ENCODE assay signal across 18 cellular contexts in the genomic region with DNA sequence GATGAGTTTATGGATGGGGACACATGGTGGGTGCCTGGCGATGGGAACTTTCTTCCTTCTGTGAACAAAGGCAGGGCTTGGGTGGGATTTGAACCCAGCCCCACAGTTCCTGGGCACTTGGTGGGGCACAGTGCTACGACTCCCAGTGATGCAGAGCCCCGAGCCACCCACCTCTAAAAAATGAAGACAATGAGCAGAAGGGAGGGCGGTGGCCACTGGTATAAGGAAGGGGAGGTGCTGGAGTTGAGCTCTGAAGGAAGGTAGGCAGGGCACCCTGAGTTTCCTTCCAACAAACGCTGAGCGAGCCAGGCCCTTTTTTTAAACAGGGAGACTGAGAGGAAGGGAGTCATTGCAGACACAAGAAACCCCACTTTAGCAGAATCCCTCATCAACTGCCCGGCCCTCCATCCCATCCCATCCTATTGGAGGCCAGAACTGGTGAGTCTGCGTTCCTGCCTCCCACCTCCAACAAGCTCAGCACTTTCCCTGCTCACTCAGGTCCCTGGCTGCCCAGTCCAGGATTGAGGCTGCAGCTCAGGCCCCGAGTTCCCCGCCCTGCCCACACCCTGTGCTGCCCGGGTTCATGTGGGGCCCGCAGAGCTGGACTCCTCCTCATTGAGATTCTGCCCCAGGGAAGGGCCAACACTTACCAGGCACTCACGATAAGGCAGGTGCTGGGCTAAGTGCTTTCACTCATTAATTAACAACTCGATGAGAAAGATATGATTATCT. TPM values are rescaled to one million over a fixed set of nuclear protein-coding genes. Genes with fewer than 3 reads are reported as not detected.
DNase-seq lines count a peak whose midpoint lies in the region; ATAC-seq, FAIRE-seq and TF ChIP-seq lines count a peak whose summit lies in the region.
"Had no signal": no experiment of that assay in that cellular context is flagged by ENCODE, and none has a peak within 500 bp of the region (broad histone marks: within the 10 kb centered on the region; RNA-seq: fewer than 3 reads in every experiment).

No MANE protein-coding gene starts in this region.

- H3K27me3 Mint-ChIP-seq in activated CD8-positive, alpha-beta T cell treated with anti-CD3 and anti-CD28 coated beads, Interleukin-2, amount 10 ng/mL, durations not matched to agents 7 days and 5 days (ENCODE audit: low read depth): no peaks in the 10 kb centered on the region

- H3K9ac ChIP-seq in BLaER1: no peak overlapping the region
- H3K9ac ChIP-seq in BLaER1 treated with 17β-estradiol and CSF1 and Interleukin-3, amounts not matched to agents 10 nM and 100 nM: peak overlapping the region in 1 of 11 experiments; percentile 20; a peak in 1 of 22 replicates
- H3K9ac ChIP-seq in kidney (ENCODE audit: low read length in 2 of 2): no peak overlapping the region

- H3K9me3 Mint-ChIP-seq in activated CD8-positive, alpha-beta T cell treated with anti-CD3 and anti-CD28 coated beads, Interleukin-2, amount 10 ng/mL, durations not matched to agents 7 days and 5 days (ENCODE audit: insufficient read depth): no peaks in the 10 kb centered on the region
- H3K9me3 Mint-ChIP-seq: CD8-positive, alpha-beta memory T cell had no signal

- no peak for FAIRE-seq in kidney (lab: Jason Lieb, UNC)
- FAIRE-seq: A549, GM12892, H54 had no signal

- no peak for ATAC-seq in GM18861 (IDR thresholded peaks at IDR 0.05; ENCODE audit: unreplicated experiment)
- ATAC-seq in activated CD8-positive, alpha-beta T cell treated with anti-CD3 and anti-CD28 coated beads, Interleukin-2, amount 10 ng/mL, durations not matched to agents 7 days and 5 days: no peak
- ATAC-seq: A549, HCT116 had no signal

- no peak overlapping the region for H3K4me3 ChIP-seq in BLaER1
- H3K4me3 ChIP-seq in BLaER1 treated with 17β-estradiol and CSF1 and Interleukin-3, amounts not matched to agents 10 nM and 100 nM: no peak overlapping the region
- no peak overlapping the region for H3K4me3 ChIP-seq in kidney (ENCODE audit: low read length in 2 of 2)
- no peak overlapping the region for H3K4me3 ChIP-seq in osteoblast (ENCODE audit: insufficient read depth, low read length)
- no peak overlapping the region for H3K4me3 ChIP-seq in MG63
- H3K4me3 ChIP-seq: A549 had no signal

- H3K4me1 ChIP-seq in BLaER1 (peaks cover 76% of the 10 kb centered on the region), kidney (ENCODE audit: control insufficient read depth in 1 of 2, insufficient read depth in 1 of 2, low read depth in 1 of 2, low read length in 2 of 2) (no peaks in the 10 kb centered on the region), osteoblast (ENCODE audit: insufficient read depth, low read length) (no peaks in the 10 kb centered on the region)
- peaks cover 14 to 79% (median 61%) of the 10 kb centered on the region in 10 experiments for H3K4me1 ChIP-seq in BLaER1 treated with 17β-estradiol and CSF1 and Interleukin-3, amounts not matched to agents 10 nM and 100 nM
- H3K4me1 ChIP-seq: A549 had no signal

- H3K4me1 Mint-ChIP-seq in activated CD8-positive, alpha-beta T cell treated with anti-CD3 and anti-CD28 coated beads, Interleukin-2, amount 10 ng/mL, durations not matched to agents 7 days and 5 days (ENCODE audit: low read depth): no peaks in the 10 kb centered on the region
- H3K4me1 Mint-ChIP-seq: CD8-positive, alpha-beta memory T cell had no signal

- POLR2A ChIA-PET in activated CD8-positive, alpha-beta T cell treated with anti-CD3 and anti-CD28 coated beads, Interleukin-2, amount 10 ng/mL, durations not matched to agents 7 days and 5 days (lab: Charles Lee): no interaction called here

- H3K4me3 Mint-ChIP-seq in activated CD8-positive, alpha-beta T cell treated with anti-CD3 and anti-CD28 coated beads, Interleukin-2, amount 10 ng/mL, durations not matched to agents 7 days and 5 days: no peak overlapping the region
- H3K4me3 Mint-ChIP-seq: CD8-positive, alpha-beta memory T cell had no signal

- H3K9me3 ChIP-seq in BLaER1: no peaks in the 10 kb centered on the region
- H3K9me3 ChIP-seq in BLaER1 treated with 17β-estradiol and CSF1 and Interleukin-3, amounts not matched to agents 10 nM and 100 nM (replicated peaks in 1 of 11): no peaks in the 10 kb centered on the region
- H3K9me3 ChIP-seq in kidney (ENCODE audit: control insufficient read depth in 1 of 2, low read length in 2 of 2): no peaks in the 10 kb centered on the region
- no peaks in the 10 kb centered on the region for H3K9me3 ChIP-seq in osteoblast (ENCODE audit: low read depth, low read length)
- no peaks in the 10 kb centered on the region for H3K9me3 ChIP-seq in MG63
- H3K9me3 ChIP-seq: A549, BE2C, Caco-2 had no signal

- no peaks in the 10 kb centered on the region for H3K27me3 ChIP-seq in BLaER1
- peaks cover 0 to 4% (median 0%) of the 10 kb centered on the region in 11 experiments; a peak in 1 of 22 replicates for H3K27me3 ChIP-seq in BLaER1 treated with 17β-estradiol and CSF1 and Interleukin-3, amounts not matched to agents 10 nM and 100 nM
- H3K27me3 ChIP-seq in osteoblast (ENCODE audit: insufficient read depth, low read length): no peaks in the 10 kb centered on the region
- no peaks in the 10 kb centered on the region for H3K27me3 ChIP-seq in MG63
- H3K27me3 ChIP-seq: BE2C had no signal

- H2AFZ ChIP-seq in osteoblast (ENCODE audit: low read length): no peak overlapping the region

- H4K20me1 ChIP-seq in BLaER1 (no peaks in the 10 kb centered on the region), osteoblast (ENCODE audit: insufficient read depth, low read length) (no peaks in the 10 kb centered on the region)
- H4K20me1 ChIP-seq in BLaER1 treated with 17β-estradiol and CSF1 and Interleukin-3, amounts not matched to agents 10 nM and 100 nM: no peaks in the 10 kb centered on the region

- H3K36me3 ChIP-seq in BLaER1: no peaks in the 10 kb centered on the region
- H3K36me3 ChIP-seq in BLaER1 treated with 17β-estradiol and CSF1 and Interleukin-3, amounts not matched to agents 10 nM and 100 nM: no peaks in the 10 kb centered on the region
- H3K36me3 ChIP-seq in kidney (ENCODE audit: control insufficient read depth in 1 of 2, insufficient read depth in 2 of 2, low read length in 2 of 2): no peaks in the 10 kb centered on the region
- no peaks in the 10 kb centered on the region for H3K36me3 ChIP-seq in osteoblast (ENCODE audit: insufficient read depth, low read length)
- no peaks in the 10 kb centered on the region for H3K36me3 ChIP-seq in MG63
- H3K36me3 ChIP-seq: BE2C had no signal

- no peak overlapping the region for H3K27ac Mint-ChIP-seq in activated CD8-positive, alpha-beta T cell treated with anti-CD3 and anti-CD28 coated beads, Interleukin-2, amount 10 ng/mL, durations not matched to agents 7 days and 5 days
- H3K27ac Mint-ChIP-seq: CD8-positive, alpha-beta memory T cell had no signal

- H3K79me2 ChIP-seq in osteoblast (ENCODE audit: insufficient read depth, low read length): no peaks in the 10 kb centered on the region

- DNase-seq in kidney (peak; percentile 35), osteoblast (ENCODE audit: insufficient read length, low spot score, missing footprints) (peak; percentile 35), MG63 (no peak)
- DNase-seq in activated CD8-positive, alpha-beta T cell treated with anti-CD3 and anti-CD28 coated beads, Interleukin-2, amount 10 ng/mL, durations not matched to agents 7 days and 5 days: no peak
- DNase-seq: BE2C; Caco-2; CD8-positive, alpha-beta memory T cell; DND-41; GDM1 had no signal

- intact Hi-C loops in kidney (cut with DNase I): no loop called here

- H3K27ac ChIP-seq in BLaER1 (peak overlapping the region; percentile 49; the same call in 1 of the 2 replicates), kidney (ENCODE audit: low read depth in 2 of 2, low read length in 2 of 2) (no peak overlapping the region), osteoblast (ENCODE audit: low read depth, low read length) (no peak overlapping the region)
- H3K27ac ChIP-seq in BLaER1 treated with 17β-estradiol and CSF1 and Interleukin-3, amounts not matched to agents 10 nM and 100 nM: peak overlapping the region in 4 of 11 experiments; percentile 2 to 37 (median 23); a peak in 3 of 22 replicates
- H3K27ac ChIP-seq: A549, HL-60 had no signal

- no peaks in the 10 kb centered on the region for H3K36me3 Mint-ChIP-seq in activated CD8-positive, alpha-beta T cell treated with anti-CD3 and anti-CD28 coated beads, Interleukin-2, amount 10 ng/mL, durations not matched to agents 7 days and 5 days (ENCODE audit: low read depth)
- H3K36me3 Mint-ChIP-seq: CD8-positive, alpha-beta memory T cell had no signal

- H3K4me2 ChIP-seq in BLaER1 (peak overlapping the region; percentile 63), osteoblast (ENCODE audit: insufficient read depth, low read length) (no peak overlapping the region)
- H3K4me2 ChIP-seq in BLaER1 treated with 17β-estradiol and CSF1 and Interleukin-3, amounts not matched to agents 10 nM and 100 nM: peak overlapping the region in 8 of 11 experiments; percentile 5 to 73 (median 54); a peak in 12 of 22 replicates
- H3K4me2 ChIP-seq: A549 had no signal

- CTCF ChIA-PET in activated CD8-positive, alpha-beta T cell treated with anti-CD3 and anti-CD28 coated beads, Interleukin-2, amount 10 ng/mL, durations not matched to agents 7 days and 5 days (lab: Charles Lee): interaction anchor here (0.6 kb wide), 1 partner anchor 634 kb away, joined by 3 read pairs; no protein-coding TSS in a partner anchor

- TF ChIP-seq CTCF in kidney (IDR thresholded peaks at IDR 0.05; ENCODE audit: borderline replicate concordance, extremely low read depth, insufficient read depth): no peak
- TF ChIP-seq CTCF in osteoblast (IDR thresholded peaks at IDR 0.05; ENCODE audit: extremely low read depth, low read depth, low read length): no peak

RNA-seq across cellular contexts. Expression of gene LINGO1, which starts 57.3 kb away (rescaled TPM):
- total RNA-seq in kidney (3.9 TPM), osteoblast (under 0.01 and 1.1 TPM in 2 replicates)
- polyA plus RNA-seq in kidney (ENCODE audit: insufficient read depth, low read depth, low replicate concordance): 6.8 TPM
- total RNA-seq in MG63 (2014; rRNA removed; shearing (Covaris generic); ENCODE audit: low replicate concordance): 0.44 TPM in 1 of 2 replicates, not detected in the other
- total RNA-seq in activated CD8-positive, alpha-beta T cell treated with anti-CD3 and anti-CD28 coated beads, Interleukin-2, amount 10 ng/mL, durations not matched to agents 7 days and 5 days: not detected
- total RNA-seq: CD8-positive, alpha-beta memory T cell had no signal
- polyA plus RNA-seq: AG04450; CD8-positive, alpha-beta memory T cell had no signal

Comparison
In these comparisons a context has a peak if more than half of its experiments do, and no peak if none do; other contexts are left out.
1. DNase-seq: peak in kidney (single experiment) and osteoblast (single experiment); none in MG63 (single experiment) and activated CD8-positive, alpha-beta T cell treated with anti-CD3 and anti-CD28 coated beads, Interleukin-2, amount 10 ng/mL, durations not matched to agents 7 days and 5 days (single experiment).